Comparison of ENCODE assay signal across 25 cellular contexts in genomic region chr4:88746186-88746585, GRCh38. TPM values are rescaled to one million over a fixed set of nuclear protein-coding genes. Genes with fewer than 3 reads are reported as not detected.
A peak's percentile ranks its signal among the peaks of the same experiment; 100 is the strongest.
DNase-seq lines count a peak whose midpoint lies in the region; ATAC-seq and TF ChIP-seq lines count a peak whose summit lies in the region.
"Had no signal": no experiment of that assay in that cellular context is flagged by ENCODE, and none has a peak within 500 bp of the region (broad histone marks: within the 10 kb centered on the region; RNA-seq: fewer than 3 reads in every experiment).

No MANE protein-coding gene starts in this region.

- no peak for TF ChIP-seq EP300 in sigmoid colon (IDR thresholded peaks at IDR 0.05)
- TF ChIP-seq EP300 in suprapubic skin (IDR thresholded peaks at IDR 0.05), result no peak

- no peaks in the 10 kb centered on the region for H3K9me3 ChIP-seq in adrenal gland (replicated peaks in 1 of 3)
- no peaks in the 10 kb centered on the region for H3K9me3 ChIP-seq in left ventricle myocardium inferior (replicated peaks)
- no peaks in the 10 kb centered on the region for H3K9me3 ChIP-seq in sigmoid colon
- H3K9me3 ChIP-seq in suprapubic skin, result no peaks in the 10 kb centered on the region

- 65 to 87% (median 81%) methylated on average over 5 of the region's 5 CpGs for WGBS in adrenal gland, 4 donors
- 78 to 88% methylated on average over 5 of the region's 5 CpGs for WGBS in sigmoid colon, 2 donors
- 50% methylated on average over 5 of the region's 5 CpGs for WGBS in suprapubic skin

- no peak for TF ChIP-seq CTCF in adrenal gland (IDR thresholded peaks at IDR 0.05)
- no peak for TF ChIP-seq CTCF in left ventricle myocardium inferior (IDR thresholded peaks at IDR 0.05; ENCODE audit: borderline replicate concordance)
- TF ChIP-seq CTCF in sigmoid colon (IDR thresholded peaks at IDR 0.05), result no peak
- TF ChIP-seq CTCF in suprapubic skin (IDR thresholded peaks at IDR 0.05), result no peak

- H3K4me3 ChIP-seq in adrenal gland, result no peak overlapping the region
- H3K4me3 ChIP-seq in left ventricle myocardium inferior, result no peak overlapping the region
- no peak overlapping the region for H3K4me3 ChIP-seq in sigmoid colon
- H3K4me3 ChIP-seq in suprapubic skin, result no peak overlapping the region

- H3K27me3 ChIP-seq in adrenal gland (no peaks in the 10 kb centered on the region), left ventricle myocardium inferior (ENCODE audit: low read depth) (no peaks in the 10 kb centered on the region), sigmoid colon (no peaks in the 10 kb centered on the region), suprapubic skin (no peaks in the 10 kb centered on the region)

- peaks cover 14 to 18% of the 10 kb centered on the region in 2 donors for H3K4me1 ChIP-seq in adrenal gland (replicated peaks in 1 of 2)
- peaks cover 29% of the 10 kb centered on the region for H3K4me1 ChIP-seq in left ventricle myocardium inferior
- H3K4me1 ChIP-seq in sigmoid colon, result peaks cover 0 to 14% (median 12%) of the 10 kb centered on the region in 4 donors
- peaks cover 4% of the 10 kb centered on the region for H3K4me1 ChIP-seq in suprapubic skin

- intact Hi-C loops in adrenal gland (cut with DNase I) (no loop called here), left ventricle myocardium inferior (cut with micrococcal nuclease) (no loop called here), sigmoid colon (cut with DNase I) (no loop called here)

- ATAC-seq in GM18907 (IDR thresholded peaks at IDR 0.05; ENCODE audit: unreplicated experiment) (no peak), GM21447 (IDR thresholded peaks at IDR 0.05; ENCODE audit: unreplicated experiment) (no peak)
- ATAC-seq: naive thymus-derived CD4-positive, alpha-beta T cell; SK-N-SH treated with all-trans-retinoic acid at 6 μM for 48 hours; stimulated activated naive B cell treated with anti-CD40 and anti-IgM and Interleukin-4, amounts not matched to agents 10 μg/mL and 1 μg/mL and 100 μg/mL, for 72 hours had no signal

- TF ChIP-seq POLR2A in adrenal gland (IDR thresholded peaks at IDR 0.05) (no peak), sigmoid colon (IDR thresholded peaks at IDR 0.05) (no peak), suprapubic skin (IDR thresholded peaks at IDR 0.05) (no peak)

- H3K27ac ChIP-seq in adrenal gland, result peak overlapping the region in 4 of 5 donors; percentile 45 to 77 (median 56)
- peak overlapping the region; percentile 59 for H3K27ac ChIP-seq in left ventricle myocardium inferior (replicated peaks)
- peak overlapping the region in 3 of 4 donors; percentile 26 to 42 (median 36) for H3K27ac ChIP-seq in sigmoid colon
- no peak overlapping the region for H3K27ac ChIP-seq in suprapubic skin

- peaks cover 0 to 55% of the 10 kb centered on the region in 2 donors for H3K36me3 ChIP-seq in adrenal gland (replicated peaks in 1 of 2)
- peaks cover 74% of the 10 kb centered on the region for H3K36me3 ChIP-seq in left ventricle myocardium inferior
- peaks cover 20 to 68% (median 43%) of the 10 kb centered on the region in 4 donors for H3K36me3 ChIP-seq in sigmoid colon
- H3K36me3 ChIP-seq in suprapubic skin, result peaks cover 72% of the 10 kb centered on the region

- DNase-seq in AG08396 (ENCODE audit: low spot score) (peak; percentile 11), adrenal gland (no peak), left ventricle myocardium inferior (no peak), sigmoid colon (no peak), Ammon's horn (ENCODE audit: low spot score) (no peak), suprapubic skin (ENCODE audit: low spot score in 2 of 2) (no peak)
- DNase-seq: activated CD4-positive, alpha-beta T cell treated with anti-CD3 and anti-CD28 coated beads for 48 hours; activated naive CD4-positive, alpha-beta T cell; activated T-cell treated with anti-CD3 and anti-CD28 coated beads, Interleukin-2, amount 50 U/mL, for 24 hours; amniotic stem cell; central memory CD4-positive, alpha-beta T cell; COR-L47; DMS79; head of caudate nucleus; naive thymus-derived CD4-positive, alpha-beta T cell; NCI-H1417; NCI-H2107; retina; stimulated activated CD4-positive, alpha-beta T cell treated with anti-CD3 and anti-CD28 coated beads, Interleukin-12 subunit alpha, Interleukin-12 subunit beta, amount 100 ng/mL, for 4 hours; stimulated activated CD4-positive, alpha-beta T cell treated with anti-CD3 and anti-CD28 coated beads, Interleukin-4, amount 100 ng/mL, for 24 hours; stimulated activated naive B cell treated with anti-CD40 and anti-IgM and Interleukin-4, amounts not matched to agents 10 μg/mL and 1 μg/mL and 100 μg/mL, for 72 hours; T-helper 2 cell had no signal

RNA-seq across cellular contexts. Expression of gene NAP1L5, which starts 48.6 kb away (rescaled TPM):
- total RNA-seq in adrenal gland, result 10 to 100 TPM in 6 of 8 donors, 1 to 10 TPM in 2; 5.0 to 38.0 (median 12.9) TPM
- polyA plus RNA-seq in adrenal gland, result 10 to 100 TPM; 13.2 to 57.6 (median 24.9) TPM
- total RNA-seq in left ventricle myocardium inferior, result 3.5 TPM
- 10 to 100 TPM in 2 of 4 donors, 1 to 10 TPM in 2; 7.3 to 13.6 (median 9.4) TPM for total RNA-seq in sigmoid colon
- polyA plus RNA-seq in sigmoid colon, result 1 to 10 TPM; 1.4 to 4.6 (median 3.0) TPM
- 1 to 10 TPM; 1.1 to 2.4 (median 2.0) TPM for total RNA-seq in suprapubic skin
